Comparison of ENCODE assay signal across 30 cellular contexts in the genomic region with DNA sequence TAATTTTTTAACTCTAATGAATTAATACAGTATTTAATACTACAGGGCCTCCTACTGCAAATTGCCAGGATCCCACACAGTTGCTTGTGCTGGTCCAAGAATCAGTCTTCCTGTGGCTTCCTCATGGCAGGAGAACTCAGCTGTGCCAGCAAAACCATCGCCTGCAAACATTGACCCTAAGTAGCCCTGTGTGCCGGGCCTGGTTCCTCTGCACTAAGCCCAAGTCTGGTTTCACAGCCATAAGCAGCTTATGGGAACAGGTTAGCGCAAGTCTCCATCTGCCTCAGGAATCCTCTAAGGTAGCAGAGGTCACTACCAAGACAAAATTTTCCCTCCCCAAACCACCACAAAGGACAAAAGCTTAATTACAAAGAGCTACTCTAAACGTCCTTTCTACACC.
"Had no signal": no experiment of that assay in that cellular context is flagged by ENCODE, and none has a peak within 500 bp of the region (broad histone marks: within the 10 kb centered on the region; RNA-seq: fewer than 3 reads in every experiment).

No MANE protein-coding gene starts in this region.

- H3K4me3 ChIP-seq: left lung, lower lobe of right lung, psoas muscle, right atrium auricular region, right lobe of liver, smooth muscle cell, stomach, testis, thyroid gland, transverse colon, upper lobe of left lung, vagina had no signal

- H3K27ac Mint-ChIP-seq: immature natural killer cell; naive thymus-derived CD8-positive, alpha-beta T cell; nephron; stimulated activated memory B cell treated with anti-CD40 and anti-IgM and Interleukin-4, amounts not matched to agents 10 μg/mL and 1 μg/mL and 100 μg/mL, for 72 hours had no signal

- FAIRE-seq: islet of Langerhans, kidney had no signal

- H3K36me3 ChIP-seq: left lung, lower lobe of right lung, neutrophil, right atrium auricular region, right lobe of liver, stomach, thyroid gland, transverse colon, upper lobe of left lung, vagina had no signal

- H3K4me1 Mint-ChIP-seq: immature natural killer cell; naive thymus-derived CD8-positive, alpha-beta T cell; nephron; neural crest cell; stimulated activated memory B cell treated with anti-CD40 and anti-IgM and Interleukin-4, amounts not matched to agents 10 μg/mL and 1 μg/mL and 100 μg/mL, for 72 hours had no signal

- ATAC-seq: left colon; left lung; lower lobe of right lung; naive thymus-derived CD8-positive, alpha-beta T cell; psoas muscle; right lobe of liver; stimulated activated memory B cell treated with anti-CD40 and anti-IgM and Interleukin-4, amounts not matched to agents 10 μg/mL and 1 μg/mL and 100 μg/mL, for 72 hours had no signal

- H3K4me3 Mint-ChIP-seq: immature natural killer cell; naive thymus-derived CD8-positive, alpha-beta T cell; nephron; neural crest cell; stimulated activated memory B cell treated with anti-CD40 and anti-IgM and Interleukin-4, amounts not matched to agents 10 μg/mL and 1 μg/mL and 100 μg/mL, for 72 hours had no signal

- H3K9ac ChIP-seq: parathyroid adenoma had no signal

- H3K79me2 ChIP-seq: parathyroid adenoma had no signal

- H2AFZ ChIP-seq: parathyroid adenoma had no signal

- H3K27me3 Mint-ChIP-seq: stimulated activated memory B cell treated with anti-CD40 and anti-IgM and Interleukin-4, amounts not matched to agents 10 μg/mL and 1 μg/mL and 100 μg/mL, for 72 hours had no signal

- H3K9me3 Mint-ChIP-seq: naive thymus-derived CD8-positive, alpha-beta T cell; nephron; neural crest cell had no signal

- H3K4me1 ChIP-seq: left lung, lower lobe of right lung, parathyroid adenoma, psoas muscle, right atrium auricular region, right lobe of liver, stomach, testis, thyroid gland, transverse colon, upper lobe of left lung, vagina had no signal

- H3K27ac ChIP-seq: left lung, lower lobe of right lung, neutrophil, parathyroid adenoma, psoas muscle, right atrium auricular region, right lobe of liver, stomach, testis, thyroid gland, transverse colon, upper lobe of left lung, vagina had no signal

- H3K4me2 ChIP-seq: smooth muscle cell had no signal

- H3K27me3 ChIP-seq: left lung, neutrophil, right atrium auricular region, right lobe of liver, stomach, testis, thyroid gland, transverse colon, upper lobe of left lung, vagina had no signal

- H3K9me3 ChIP-seq: lower lobe of right lung, neutrophil, psoas muscle, right atrium auricular region, right lobe of liver, stomach, testis, thyroid gland, transverse colon, upper lobe of left lung, vagina had no signal

- DNase-seq: immature natural killer cell; kidney; left colon; left lung; lower lobe of right lung; mammary epithelial cell; mesenchymal stem cell; naive thymus-derived CD8-positive, alpha-beta T cell; occipital lobe; psoas muscle; right lobe of liver; stimulated activated CD4-positive, alpha-beta T cell treated with anti-CD3 and anti-CD28 coated beads, Interleukin-1b, Interleukin-23, amount 100 ng/mL, for 48 hours; stimulated activated CD4-positive, alpha-beta T cell treated with anti-CD3 and anti-CD28 coated beads, Interleukin-2, amount 100 ng/mL, for 48 hours; stimulated activated CD4-positive, alpha-beta T cell treated with anti-CD3 and anti-CD28 coated beads, Interleukin-4, amount 100 ng/mL, for 4 hours; stimulated activated CD8-positive, alpha-beta memory T cell treated with anti-CD3 and anti-CD28 coated beads, Interleukin-4, amount 100 ng/mL, for 48 hours; stimulated activated naive CD4-positive, alpha-beta T cell treated with Interleukin-2 at 50 U/mL for 16 hours; stomach; testis; thyroid gland; transverse colon; upper lobe of left lung had no signal

- H3K36me3 Mint-ChIP-seq: immature natural killer cell; naive thymus-derived CD8-positive, alpha-beta T cell; stimulated activated memory B cell treated with anti-CD40 and anti-IgM and Interleukin-4, amounts not matched to agents 10 μg/mL and 1 μg/mL and 100 μg/mL, for 72 hours had no signal
